In genomic region chr11:61874460-61874809, GRCh38 we compare ENCODE assay signal across 1 cellular context.
TF ChIP-seq lines count a peak whose summit lies in the region.

No MANE protein-coding gene starts in this region.

TF ChIP-seq in A549, 52 proteins besides CTCF, POLR2A, EP300 and RAD21:
- no peak for TF ChIP-seq JUNB (IDR thresholded peaks at IDR 0.05)
- TF ChIP-seq TFCP2L1 (CRISPR knock-in tag; IDR thresholded peaks at IDR 0.05) = no peak
- TF ChIP-seq HOXA7 (CRISPR knock-in tag; IDR thresholded peaks at IDR 0.05) = no peak
- TF ChIP-seq FOSL2 (IDR thresholded peaks at IDR 0.05) = no peak
- no peak for TF ChIP-seq FOSL2 (CRISPR knock-in tag; IDR thresholded peaks at IDR 0.05)
- TF ChIP-seq FOXS1 (CRISPR knock-in tag; IDR thresholded peaks at IDR 0.05) = no peak
- TF ChIP-seq SMC3 (IDR thresholded peaks at IDR 0.05) = no peak
- no peak for TF ChIP-seq KDM5A (IDR thresholded peaks at IDR 0.05)
- TF ChIP-seq RCOR1 (IDR thresholded peaks at IDR 0.05; ENCODE audit: low read depth, low read length) = no peak
- TF ChIP-seq ELK1 (IDR thresholded peaks at IDR 0.05; ENCODE audit: low read depth, low read length) = no peak
- TF ChIP-seq ESRRA (IDR thresholded peaks at IDR 0.05; ENCODE audit: borderline replicate concordance, low read length) = no peak
- no peak for TF ChIP-seq ZNF302 (CRISPR knock-in tag; IDR thresholded peaks at IDR 0.05)
- no peak for TF ChIP-seq ZSCAN20 (CRISPR knock-in tag; IDR thresholded peaks at IDR 0.05)
TF ChIP-seq in A549: peak in this region for 0.
